Comparison of ENCODE assay signal across 17 cellular contexts in genomic region chr3:50124363-50125226, GRCh38. TPM values are rescaled to one million over a fixed set of nuclear protein-coding genes. Genes with fewer than 3 reads are reported as not detected.
DNase-seq lines count a peak whose midpoint lies in the region; ATAC-seq, FAIRE-seq and TF ChIP-seq lines count a peak whose summit lies in the region.
"Had no signal": no experiment of that assay in that cellular context is flagged by ENCODE, and none has a peak within 500 bp of the region (broad histone marks: within the 10 kb centered on the region; RNA-seq: fewer than 3 reads in every experiment).

No MANE protein-coding gene starts in this region.

- H3K27ac ChIP-seq in kidney (ENCODE audit: low read depth in 2 of 2, low read length in 2 of 2): no peak overlapping the region
- H3K27ac ChIP-seq in upper lobe of right lung: no peak overlapping the region
- H3K27ac ChIP-seq: esophagus muscularis mucosa, parathyroid adenoma, SJCRH30, upper lobe of left lung had no signal

- H3K9ac ChIP-seq in kidney (ENCODE audit: low read length in 2 of 2): no peak overlapping the region
- H3K9ac ChIP-seq: parathyroid adenoma had no signal

- TF ChIP-seq CTCF in kidney (IDR thresholded peaks at IDR 0.05; ENCODE audit: borderline replicate concordance, extremely low read depth, insufficient read depth) (no peak), upper lobe of right lung (IDR thresholded peaks at IDR 0.05) (no peak)

- peaks cover 10 to 16% of the 10 kb centered on the region in 2 donors for H3K36me3 ChIP-seq in kidney (ENCODE audit: control insufficient read depth in 1 of 2, insufficient read depth in 2 of 2, low read length in 2 of 2)
- peaks cover 16% of the 10 kb centered on the region for H3K36me3 ChIP-seq in upper lobe of right lung

- H3K4me1 ChIP-seq in kidney (ENCODE audit: control insufficient read depth in 1 of 2, insufficient read depth in 1 of 2, low read depth in 1 of 2, low read length in 2 of 2) (peaks cover 9 to 24% of the 10 kb centered on the region in 2 donors), upper lobe of right lung (peaks cover 12% of the 10 kb centered on the region)

- intact Hi-C loops in Right ventricle myocardium inferior (cut with DNase I) (loop anchor here (5.0 kb wide), 1 partner anchor 148 kb away; no protein-coding TSS in a partner anchor), left cardiac atrium (cut with DNase I) (loop anchor here in 1 of 2 donors (5.0 kb wide), 1 partner anchor 148 kb away; no protein-coding TSS in a partner anchor), kidney (cut with DNase I) (loop anchor here (5.0 kb wide), 1 partner anchor 68 kb away; the partner anchor contains the start of gene GNAT1), upper lobe of right lung (cut with DNase I) (loop anchor here (5.0 kb wide), 1 partner anchor 63 kb away; no protein-coding TSS in a partner anchor)

- FAIRE-seq in kidney (lab: Jason Lieb, UNC): no peak
- FAIRE-seq: K562 had no signal

- no peak for ATAC-seq in Right ventricle myocardium inferior
- ATAC-seq in left cardiac atrium: no peak
- peak; percentile 14 for ATAC-seq in SK-N-SH treated with all-trans-retinoic acid at 6 μM for 48 hours
- ATAC-seq in upper lobe of right lung: no peak
- ATAC-seq: activated CD8-positive, alpha-beta memory T cell treated with anti-CD3 and anti-CD28 coated beads, Interleukin-2, amount 10 ng/mL, durations not matched to agents 7 days and 5 days; K562 had no signal

- no peaks in the 10 kb centered on the region for H3K27me3 ChIP-seq in upper lobe of right lung
- H3K27me3 ChIP-seq: SJCRH30, upper lobe of left lung had no signal

- H3K9me3 ChIP-seq in kidney (ENCODE audit: control insufficient read depth in 1 of 2, low read length in 2 of 2) (no peaks in the 10 kb centered on the region), upper lobe of right lung (no peaks in the 10 kb centered on the region)
- H3K9me3 ChIP-seq: esophagus muscularis mucosa, SJCRH30, upper lobe of left lung had no signal

- H3K4me3 ChIP-seq in kidney (ENCODE audit: low read length in 2 of 2) (no peak overlapping the region), upper lobe of right lung (no peak overlapping the region)
- H3K4me3 ChIP-seq: esophagus muscularis mucosa, K562, SJCRH30, upper lobe of left lung had no signal

- DNase-seq in Right ventricle myocardium inferior (ENCODE audit: missing footprints) (peak; percentile 20), left cardiac atrium (no peak), kidney (peak; percentile 71), upper lobe of right lung (peak; percentile 61), NCI-H226 (no peak), COLO668 (lab: John Stamatoyannopoulos, UW; ENCODE audit: unreplicated experiment) (no peak), cerebellum (ENCODE audit: low spot score) (no peak)
- DNase-seq: activated CD8-positive, alpha-beta memory T cell treated with anti-CD3 and anti-CD28 coated beads, Interleukin-2, amount 10 ng/mL, durations not matched to agents 7 days and 5 days; DMS153; NCI-H146; NCI-H748 treated with DMSO at 0.1 percent for 48 hours; SJCRH30 had no signal

TF ChIP-seq in SK-N-SH treated with all-trans-retinoic acid at 6 μM for 48 hours, 23 proteins besides CTCF, POLR2A, EP300 and RAD21:
- TF ChIP-seq ARNTL (CRISPR knock-in tag; IDR thresholded peaks at IDR 0.05; ENCODE audit: borderline replicate concordance, low read depth): no peak
- peak; percentile 88 for TF ChIP-seq ZNF70 (CRISPR knock-in tag; IDR thresholded peaks at IDR 0.05)

RNA-seq across cellular contexts. Expression of gene SEMA3F, which starts 30.5 kb away (rescaled TPM):
- total RNA-seq in Right ventricle myocardium inferior (12.3 TPM), left cardiac atrium (10 to 100 TPM; 12.5 to 24.0 TPM), kidney (39.9 TPM), upper lobe of right lung (65.6 TPM), cerebellum (8.2 TPM)
- 36.7 TPM for polyA plus RNA-seq in kidney (ENCODE audit: insufficient read depth, low read depth, low replicate concordance)

RNA-seq across cellular contexts. Expression of gene RBM5, which starts 35.9 kb away (rescaled TPM):
- total RNA-seq in Right ventricle myocardium inferior (66.5 TPM), left cardiac atrium (10 to 100 TPM; 66.6 to 69.7 TPM), kidney (149 TPM), upper lobe of right lung (161 TPM), cerebellum (325 TPM)
- polyA plus RNA-seq in kidney (ENCODE audit: insufficient read depth, low read depth, low replicate concordance): 51.0 TPM

Comparison
In these comparisons a context has a peak if more than half of its experiments do, and no peak if none do; other contexts are left out.
1. DNase-seq: peak in Right ventricle myocardium inferior (single experiment), kidney (single experiment) and upper lobe of right lung (single experiment); none in left cardiac atrium (single experiment), NCI-H226 (single experiment), COLO668 (single experiment) and cerebellum (single experiment).